ENCODE assay signal across 10 cellular contexts in the genomic region with DNA sequence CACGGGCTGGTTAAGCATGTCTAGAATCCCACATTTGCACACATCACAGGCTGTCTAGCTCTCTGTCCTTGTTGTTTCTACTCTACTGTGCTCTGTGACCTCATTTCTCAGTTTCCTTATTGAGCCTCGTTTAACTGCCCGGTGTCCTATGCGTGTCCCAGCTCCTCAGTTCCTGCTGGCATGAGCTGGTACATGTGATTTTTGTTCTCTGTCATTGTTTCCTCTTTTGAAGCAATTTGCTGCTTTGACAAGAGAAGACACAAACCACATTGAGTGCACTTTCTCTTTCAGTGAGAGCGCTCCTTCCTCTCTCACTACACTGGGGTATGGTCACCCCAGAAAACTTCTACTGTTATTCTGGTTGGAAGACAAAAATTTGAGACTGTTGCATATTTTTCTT.
A peak's percentile ranks its signal among the peaks of the same experiment; 100 is the strongest.
DNase-seq lines count a peak whose midpoint lies in the region; ATAC-seq and TF ChIP-seq lines count a peak whose summit lies in the region.
"Had no signal": no experiment of that assay in that cellular context is flagged by ENCODE, and none has a peak within 500 bp of the region (broad histone marks: within the 10 kb centered on the region; RNA-seq: fewer than 3 reads in every experiment).

No MANE protein-coding gene starts in this region.

- peak; percentile 97 for ATAC-seq in GM18858 (IDR thresholded peaks at IDR 0.05; ENCODE audit: unreplicated experiment)
- peak; percentile 97 for ATAC-seq in GM21515 (IDR thresholded peaks at IDR 0.05; ENCODE audit: unreplicated experiment)
- ATAC-seq in HG03378 (IDR thresholded peaks at IDR 0.05; ENCODE audit: unreplicated experiment): peak; percentile 96
- ATAC-seq in left lobe of liver: peak; percentile 40

- H3K9me3 ChIP-seq in colonic mucosa: no peaks in the 10 kb centered on the region

- no peaks in the 10 kb centered on the region for H3K9me3 Mint-ChIP-seq in activated CD4-positive, alpha-beta memory T cell treated with anti-CD3 and anti-CD28 coated beads, Interleukin-2, amount 10 ng/mL, durations not matched to agents 7 days and 5 days

- no peak overlapping the region for H3K27ac Mint-ChIP-seq in activated CD4-positive, alpha-beta memory T cell treated with anti-CD3 and anti-CD28 coated beads, Interleukin-2, amount 10 ng/mL, durations not matched to agents 7 days and 5 days

- no peaks in the 10 kb centered on the region for H3K36me3 ChIP-seq in colonic mucosa

- no peak overlapping the region for H3K9ac ChIP-seq in colonic mucosa (ENCODE audit: low read depth in 2 of 2, low read length in 2 of 2)

- H3K36me3 Mint-ChIP-seq in activated CD4-positive, alpha-beta memory T cell treated with anti-CD3 and anti-CD28 coated beads, Interleukin-2, amount 10 ng/mL, durations not matched to agents 7 days and 5 days (ENCODE audit: low read depth): no peaks in the 10 kb centered on the region

- no peak overlapping the region for H3K27ac ChIP-seq in colonic mucosa

- H3K4me1 ChIP-seq in colonic mucosa: no peaks in the 10 kb centered on the region

- intact Hi-C loops in colonic mucosa (cut with DNase I): no loop called here

- DNase-seq in left lobe of liver (ENCODE audit: low spot score) (no peak), ACHN (no peak), DMS 273 (lab: John Stamatoyannopoulos, UW; ENCODE audit: unreplicated experiment) (no peak), colonic mucosa (no peak)
- DNase-seq in activated CD4-positive, alpha-beta memory T cell treated with anti-CD3 and anti-CD28 coated beads, Interleukin-2, amount 10 ng/mL, durations not matched to agents 7 days and 5 days: no peak
- DNase-seq: NCI-H1930; stimulated activated CD4-positive, alpha-beta T cell treated with anti-CD3 and anti-CD28 coated beads, Interleukin-15, amount 100 ng/mL, for 24 hours had no signal

- H3K27me3 ChIP-seq in colonic mucosa: no peaks in the 10 kb centered on the region

- CTCF ChIA-PET in activated CD4-positive, alpha-beta memory T cell treated with anti-CD3 and anti-CD28 coated beads, Interleukin-2, amount 10 ng/mL, durations not matched to agents 7 days and 5 days (lab: Charles Lee): no interaction called here

- no peak overlapping the region for H3K4me3 ChIP-seq in colonic mucosa

- no peaks in the 10 kb centered on the region for H3K27me3 Mint-ChIP-seq in activated CD4-positive, alpha-beta memory T cell treated with anti-CD3 and anti-CD28 coated beads, Interleukin-2, amount 10 ng/mL, durations not matched to agents 7 days and 5 days

- H3K4me3 Mint-ChIP-seq in activated CD4-positive, alpha-beta memory T cell treated with anti-CD3 and anti-CD28 coated beads, Interleukin-2, amount 10 ng/mL, durations not matched to agents 7 days and 5 days: no peak overlapping the region

- no peak for TF ChIP-seq CTCF in colonic mucosa (IDR thresholded peaks at IDR 0.05)

- in situ Hi-C loops in ACHN (cut with HindIII; ENCODE audit: low pct_ligation_motif_present, low pct_unique_long_range_greater_than_20kb, low sequenced_read_pairs): no loop called here

- POLR2A ChIA-PET in activated CD4-positive, alpha-beta memory T cell treated with anti-CD3 and anti-CD28 coated beads, Interleukin-2, amount 10 ng/mL, durations not matched to agents 7 days and 5 days (lab: Charles Lee): no interaction called here

- no peaks in the 10 kb centered on the region for H3K4me1 Mint-ChIP-seq in activated CD4-positive, alpha-beta memory T cell treated with anti-CD3 and anti-CD28 coated beads, Interleukin-2, amount 10 ng/mL, durations not matched to agents 7 days and 5 days

Comparison
In these comparisons a context has a peak if more than half of its experiments do, and no peak if none do; other contexts are left out.
1. ATAC-seq: peak in every context shown above with its lines; median percentile 97 in GM18858; 97 in GM21515; 96 in HG03378; 40 in left lobe of liver.